ENCODE assay signal across 16 cellular contexts in the genomic region with DNA sequence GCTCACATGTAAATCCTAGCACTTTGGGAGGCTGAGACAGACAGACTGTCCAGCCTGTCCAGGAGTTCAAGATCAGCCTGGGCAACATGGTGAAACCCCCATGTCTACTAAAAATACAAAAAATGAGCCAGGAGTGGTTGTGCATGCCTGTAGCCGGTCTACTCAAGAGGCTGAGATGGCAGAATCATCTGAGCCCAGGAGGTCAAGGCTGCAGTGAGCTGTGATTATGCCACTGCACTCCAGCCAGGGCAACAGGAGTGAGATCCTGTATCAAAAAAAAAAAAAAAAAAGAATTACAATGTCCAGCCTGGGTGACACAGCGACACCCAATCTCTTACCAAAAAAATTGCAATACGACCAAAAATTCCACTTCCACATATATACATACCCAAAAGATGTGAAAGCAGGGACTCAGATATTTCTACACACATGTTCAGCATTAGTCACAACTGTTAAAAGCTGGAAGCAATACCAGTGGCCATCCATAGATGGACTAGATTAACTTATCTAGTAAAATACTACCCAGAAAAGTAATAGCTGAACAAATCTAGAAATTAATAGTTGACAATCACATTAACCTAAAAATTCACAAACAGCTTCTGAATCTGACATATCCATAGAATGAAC. TPM values are rescaled to one million over a fixed set of nuclear protein-coding genes. Genes with fewer than 3 reads are reported as not detected.
DNase-seq lines count a peak whose midpoint lies in the region; ATAC-seq and TF ChIP-seq lines count a peak whose summit lies in the region.
"Had no signal": no experiment of that assay in that cellular context is flagged by ENCODE, and none has a peak within 500 bp of the region (broad histone marks: within the 10 kb centered on the region; RNA-seq: fewer than 3 reads in every experiment).

No MANE protein-coding gene starts in this region.

- ATAC-seq in activated T-helper 17 cell treated with anti-CD3 and anti-CD28 coated beads, Interleukin-2, amount 50 U/mL, for 72 hours (replicated peaks), result no peak
- ATAC-seq: right lobe of liver; stimulated activated naive CD8-positive, alpha-beta T cell treated with anti-CD3 and anti-CD28 coated beads, Interleukin-15, amount 100 ng/mL, for 72 hours had no signal

- peak overlapping the region; percentile 27 for H3K4me3 Mint-ChIP-seq in activated T-helper 17 cell treated with anti-CD3 and anti-CD28 coated beads, Interleukin-2, amount 50 U/mL, for 72 hours

- H3K4me3 ChIP-seq in foreskin fibroblast (ENCODE audit: low read depth in 1 of 2, low read length in 2 of 2), result no peak overlapping the region
- H3K4me3 ChIP-seq: hepatocyte, right lobe of liver had no signal

- H3K27me3 Mint-ChIP-seq in activated T-helper 17 cell treated with anti-CD3 and anti-CD28 coated beads, Interleukin-2, amount 50 U/mL, for 72 hours, result no peaks in the 10 kb centered on the region
- H3K27me3 Mint-ChIP-seq: stimulated activated naive CD8-positive, alpha-beta T cell treated with anti-CD3 and anti-CD28 coated beads, Interleukin-15, amount 100 ng/mL, for 72 hours had no signal

- TF ChIP-seq CTCF in AG09319 (IDR thresholded peaks at IDR 0.05; ENCODE audit: low read depth, low read length) (no peak; the same call in 1 of the 2 replicates), foreskin fibroblast (IDR thresholded peaks at IDR 0.05; ENCODE audit: low read depth, low read length) (no peak)

- no peaks in the 10 kb centered on the region for H3K9me3 Mint-ChIP-seq in activated T-helper 17 cell treated with anti-CD3 and anti-CD28 coated beads, Interleukin-2, amount 50 U/mL, for 72 hours
- H3K9me3 Mint-ChIP-seq: stimulated activated naive CD8-positive, alpha-beta T cell treated with anti-CD3 and anti-CD28 coated beads, Interleukin-15, amount 100 ng/mL, for 72 hours had no signal

- H3K36me3 Mint-ChIP-seq in activated T-helper 17 cell treated with anti-CD3 and anti-CD28 coated beads, Interleukin-2, amount 50 U/mL, for 72 hours (ENCODE audit: low read depth), result peaks cover 53% of the 10 kb centered on the region

- H3K27ac Mint-ChIP-seq in activated T-helper 17 cell treated with anti-CD3 and anti-CD28 coated beads, Interleukin-2, amount 50 U/mL, for 72 hours, result no peak overlapping the region

- in situ Hi-C loops in ACHN (cut with HindIII; ENCODE audit: low pct_ligation_motif_present, low pct_unique_long_range_greater_than_20kb, low sequenced_read_pairs), result no loop called here

- DNase-seq in AG09319 (ENCODE audit: extremely low read depth, low read depth) (peak; percentile 32), GM04504 (ENCODE audit: low read depth) (peak; percentile 40), foreskin fibroblast (peak; percentile 59 to 81), GOT3 (lab: John Stamatoyannopoulos, UW) (no peak), ACHN (no peak), A172 (ENCODE audit: low spot score) (no peak)
- DNase-seq in activated CD4-positive, alpha-beta T cell treated with anti-CD3 and anti-CD28 coated beads, Interleukin-2, amount 50 U/mL, for 4 hours, result no peak
- DNase-seq: effector CD4-positive, alpha-beta T cell; KBM-7; NCI-H187; NCI-H69; right lobe of liver; Right ventricle myocardium superior; stimulated activated naive CD8-positive, alpha-beta T cell treated with anti-CD3 and anti-CD28 coated beads, Interleukin-15, amount 100 ng/mL, for 72 hours had no signal

- H3K4me1 Mint-ChIP-seq in activated T-helper 17 cell treated with anti-CD3 and anti-CD28 coated beads, Interleukin-2, amount 50 U/mL, for 72 hours, result peaks cover 17% of the 10 kb centered on the region

RNA-seq across cellular contexts. Expression of gene ASH1L, which starts 49.2 kb away (rescaled TPM):
- total RNA-seq in activated T-helper 17 cell treated with anti-CD3 and anti-CD28 coated beads, Interleukin-2, amount 50 U/mL, for 72 hours, result 10 to 100 TPM; 42.5 to 71.1 TPM
- total RNA-seq in A172 (2014; rRNA removed; shearing (Covaris generic)), result 20.1 and 26.8 TPM in 2 replicates

Comparison
In these comparisons a context has a peak if more than half of its experiments do, and no peak if none do; other contexts are left out.
1. DNase-seq: peak in AG09319 (single experiment), GM04504 (single experiment) and foreskin fibroblast (2 of 2); none in GOT3 (single experiment), ACHN (single experiment), activated CD4-positive, alpha-beta T cell treated with anti-CD3 and anti-CD28 coated beads, Interleukin-2, amount 50 U/mL, for 4 hours (0 of 2) and A172 (single experiment).